In the genomic region with DNA sequence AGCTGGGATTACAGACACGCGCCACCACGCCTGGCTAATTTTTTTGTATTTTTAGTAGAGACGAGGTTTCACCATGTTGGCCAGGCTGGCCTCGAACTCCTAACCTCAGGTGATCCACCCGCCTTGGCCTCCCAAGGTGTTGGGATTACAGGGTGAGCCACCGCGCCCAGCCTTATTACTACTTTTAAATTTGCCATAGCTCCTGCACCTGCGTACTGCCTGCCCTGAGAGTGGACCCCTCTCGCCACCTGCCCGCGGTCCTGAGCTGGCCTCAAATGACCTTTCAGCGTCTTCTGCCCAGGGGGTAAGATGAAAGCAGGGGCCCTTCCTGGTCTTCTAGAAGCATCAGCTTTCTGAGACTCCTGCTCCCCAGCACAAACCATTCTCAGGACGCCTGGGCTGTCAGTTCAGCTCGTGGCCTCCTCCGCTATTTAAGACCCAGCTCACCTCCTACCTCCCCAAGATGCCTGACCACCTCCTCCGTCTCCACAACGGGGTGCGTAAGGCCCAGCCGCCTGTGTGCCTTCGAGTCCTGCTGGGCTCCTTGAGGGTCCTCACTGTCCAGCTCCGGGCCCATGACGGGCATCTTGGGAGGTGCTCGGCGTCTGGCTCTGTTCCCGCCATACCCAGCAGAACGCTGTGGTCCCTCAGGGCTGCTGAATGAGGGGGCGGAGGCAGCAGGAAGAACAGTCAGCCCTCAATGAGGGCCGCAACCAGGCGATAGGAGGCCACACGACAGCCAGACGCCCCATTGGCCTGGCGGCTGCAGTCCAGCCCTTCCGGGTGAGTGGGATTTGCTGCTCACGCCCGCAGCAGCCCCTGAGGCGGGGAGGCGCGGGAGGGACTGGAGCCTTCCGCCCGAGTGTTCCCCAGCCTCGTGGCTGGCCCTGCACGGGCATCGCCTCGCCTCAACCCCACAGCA, we compare ENCODE assay signal across 1 cellular context.
TF ChIP-seq lines count a peak whose summit lies in the region.

No MANE protein-coding gene starts in this region.

TF ChIP-seq in WTC11, 78 proteins besides CTCF, POLR2A, EP300 and RAD21 (continued from another document):
- TF ChIP-seq, protein P1, sequence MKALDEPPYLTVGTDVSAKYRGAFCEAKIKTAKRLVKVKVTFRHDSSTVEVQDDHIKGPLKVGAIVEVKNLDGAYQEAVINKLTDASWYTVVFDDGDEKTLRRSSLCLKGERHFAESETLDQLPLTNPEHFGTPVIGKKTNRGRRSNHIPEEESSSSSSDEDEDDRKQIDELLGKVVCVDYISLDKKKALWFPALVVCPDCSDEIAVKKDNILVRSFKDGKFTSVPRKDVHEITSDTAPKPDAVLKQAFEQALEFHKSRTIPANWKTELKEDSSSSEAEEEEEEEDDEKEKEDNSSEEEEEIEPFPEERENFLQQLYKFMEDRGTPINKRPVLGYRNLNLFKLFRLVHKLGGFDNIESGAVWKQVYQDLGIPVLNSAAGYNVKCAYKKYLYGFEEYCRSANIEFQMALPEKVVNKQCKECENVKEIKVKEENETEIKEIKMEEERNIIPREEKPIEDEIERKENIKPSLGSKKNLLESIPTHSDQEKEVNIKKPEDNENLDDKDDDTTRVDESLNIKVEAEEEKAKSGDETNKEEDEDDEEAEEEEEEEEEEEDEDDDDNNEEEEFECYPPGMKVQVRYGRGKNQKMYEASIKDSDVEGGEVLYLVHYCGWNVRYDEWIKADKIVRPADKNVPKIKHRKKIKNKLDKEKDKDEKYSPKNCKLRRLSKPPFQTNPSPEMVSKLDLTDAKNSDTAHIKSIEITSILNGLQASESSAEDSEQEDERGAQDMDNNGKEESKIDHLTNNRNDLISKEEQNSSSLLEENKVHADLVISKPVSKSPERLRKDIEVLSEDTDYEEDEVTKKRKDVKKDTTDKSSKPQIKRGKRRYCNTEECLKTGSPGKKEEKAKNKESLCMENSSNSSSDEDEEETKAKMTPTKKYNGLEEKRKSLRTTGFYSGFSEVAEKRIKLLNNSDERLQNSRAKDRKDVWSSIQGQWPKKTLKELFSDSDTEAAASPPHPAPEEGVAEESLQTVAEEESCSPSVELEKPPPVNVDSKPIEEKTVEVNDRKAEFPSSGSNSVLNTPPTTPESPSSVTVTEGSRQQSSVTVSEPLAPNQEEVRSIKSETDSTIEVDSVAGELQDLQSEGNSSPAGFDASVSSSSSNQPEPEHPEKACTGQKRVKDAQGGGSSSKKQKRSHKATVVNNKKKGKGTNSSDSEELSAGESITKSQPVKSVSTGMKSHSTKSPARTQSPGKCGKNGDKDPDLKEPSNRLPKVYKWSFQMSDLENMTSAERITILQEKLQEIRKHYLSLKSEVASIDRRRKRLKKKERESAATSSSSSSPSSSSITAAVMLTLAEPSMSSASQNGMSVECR (CRISPR knock-in tag; IDR thresholded peaks at IDR 0.05; ENCODE audit: borderline replicate concordance): peak; percentile 23; the same call in 1 of the 2 replicates
- TF ChIP-seq ZNF263 (CRISPR knock-in tag; IDR thresholded peaks at IDR 0.05; ENCODE audit: low read depth): no peak
- TF ChIP-seq, protein P2, sequence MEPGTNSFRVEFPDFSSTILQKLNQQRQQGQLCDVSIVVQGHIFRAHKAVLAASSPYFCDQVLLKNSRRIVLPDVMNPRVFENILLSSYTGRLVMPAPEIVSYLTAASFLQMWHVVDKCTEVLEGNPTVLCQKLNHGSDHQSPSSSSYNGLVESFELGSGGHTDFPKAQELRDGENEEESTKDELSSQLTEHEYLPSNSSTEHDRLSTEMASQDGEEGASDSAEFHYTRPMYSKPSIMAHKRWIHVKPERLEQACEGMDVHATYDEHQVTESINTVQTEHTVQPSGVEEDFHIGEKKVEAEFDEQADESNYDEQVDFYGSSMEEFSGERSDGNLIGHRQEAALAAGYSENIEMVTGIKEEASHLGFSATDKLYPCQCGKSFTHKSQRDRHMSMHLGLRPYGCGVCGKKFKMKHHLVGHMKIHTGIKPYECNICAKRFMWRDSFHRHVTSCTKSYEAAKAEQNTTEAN (CRISPR knock-in tag; IDR thresholded peaks at IDR 0.05): peak; percentile 36; the same call in 1 of the 2 replicates
- TF ChIP-seq HMGA2 (CRISPR knock-in tag; IDR thresholded peaks at IDR 0.05): no peak
- TF ChIP-seq ZNF232 (CRISPR knock-in tag; IDR thresholded peaks at IDR 0.05): no peak
- TF ChIP-seq SMAD3 (CRISPR knock-in tag; IDR thresholded peaks at IDR 0.05; ENCODE audit: borderline replicate concordance): no peak
- no peak for TF ChIP-seq TEAD1 (CRISPR knock-in tag; IDR thresholded peaks at IDR 0.05)
- TF ChIP-seq SP1 (CRISPR knock-in tag; conservative IDR thresholded peaks at IDR 0.05): peak; percentile 69
- peak; percentile 76; the same call in 1 of the 2 replicates for TF ChIP-seq TP53 (CRISPR knock-in tag; IDR thresholded peaks at IDR 0.05)
- TF ChIP-seq, protein P3, sequence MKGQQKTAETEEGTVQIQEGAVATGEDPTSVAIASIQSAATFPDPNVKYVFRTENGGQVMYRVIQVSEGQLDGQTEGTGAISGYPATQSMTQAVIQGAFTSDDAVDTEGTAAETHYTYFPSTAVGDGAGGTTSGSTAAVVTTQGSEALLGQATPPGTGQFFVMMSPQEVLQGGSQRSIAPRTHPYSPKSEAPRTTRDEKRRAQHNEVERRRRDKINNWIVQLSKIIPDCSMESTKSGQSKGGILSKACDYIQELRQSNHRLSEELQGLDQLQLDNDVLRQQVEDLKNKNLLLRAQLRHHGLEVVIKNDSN (CRISPR knock-in tag; IDR thresholded peaks at IDR 0.05): peak; percentile 16; the same call in 1 of the 2 replicates
- peak; percentile 78; the same call in 1 of the 2 replicates for TF ChIP-seq ZBTB21 (CRISPR knock-in tag; IDR thresholded peaks at IDR 0.05; ENCODE audit: borderline replicate concordance)
- 0 out of 2 replicates have a peak, but pooled peaks have one; percentile 26 for TF ChIP-seq NR3C1 (CRISPR knock-in tag; conservative IDR thresholded peaks at IDR 0.05; ENCODE audit: low read depth)
- TF ChIP-seq, protein P4, sequence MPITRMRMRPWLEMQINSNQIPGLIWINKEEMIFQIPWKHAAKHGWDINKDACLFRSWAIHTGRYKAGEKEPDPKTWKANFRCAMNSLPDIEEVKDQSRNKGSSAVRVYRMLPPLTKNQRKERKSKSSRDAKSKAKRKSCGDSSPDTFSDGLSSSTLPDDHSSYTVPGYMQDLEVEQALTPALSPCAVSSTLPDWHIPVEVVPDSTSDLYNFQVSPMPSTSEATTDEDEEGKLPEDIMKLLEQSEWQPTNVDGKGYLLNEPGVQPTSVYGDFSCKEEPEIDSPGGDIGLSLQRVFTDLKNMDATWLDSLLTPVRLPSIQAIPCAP (CRISPR knock-in tag; IDR thresholded peaks at IDR 0.05): no peak
- no peak for TF ChIP-seq CBFB (CRISPR knock-in tag; IDR thresholded peaks at IDR 0.05; ENCODE audit: low read depth)
- TF ChIP-seq RORB (CRISPR knock-in tag; IDR thresholded peaks at IDR 0.05): no peak
- no peak for TF ChIP-seq GABPB1 (CRISPR knock-in tag; IDR thresholded peaks at IDR 0.05)
- peak; percentile 76 for TF ChIP-seq NFYB (CRISPR knock-in tag; conservative IDR thresholded peaks at IDR 0.05; ENCODE audit: low read depth)
- peak; percentile 46; the same call in 1 of the 2 replicates for TF ChIP-seq FOXP1 (CRISPR knock-in tag; IDR thresholded peaks at IDR 0.05; ENCODE audit: borderline replicate concordance)
- TF ChIP-seq ZNF671 (CRISPR knock-in tag; IDR thresholded peaks at IDR 0.05): no peak
- TF ChIP-seq FOXK1 (CRISPR knock-in tag; IDR thresholded peaks at IDR 0.05): peak; percentile 53; the same call in 1 of the 2 replicates
- TF ChIP-seq, protein P5, sequence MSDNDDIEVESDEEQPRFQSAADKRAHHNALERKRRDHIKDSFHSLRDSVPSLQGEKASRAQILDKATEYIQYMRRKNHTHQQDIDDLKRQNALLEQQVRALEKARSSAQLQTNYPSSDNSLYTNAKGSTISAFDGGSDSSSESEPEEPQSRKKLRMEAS (CRISPR knock-in tag; IDR thresholded peaks at IDR 0.05): peak; percentile 87
- TF ChIP-seq ZNF416 (CRISPR knock-in tag; IDR thresholded peaks at IDR 0.05): no peak
- peak; percentile 56; the same call in 1 of the 2 replicates for TF ChIP-seq ZNF138 (CRISPR knock-in tag; conservative IDR thresholded peaks at IDR 0.05)
- TF ChIP-seq, protein P6, sequence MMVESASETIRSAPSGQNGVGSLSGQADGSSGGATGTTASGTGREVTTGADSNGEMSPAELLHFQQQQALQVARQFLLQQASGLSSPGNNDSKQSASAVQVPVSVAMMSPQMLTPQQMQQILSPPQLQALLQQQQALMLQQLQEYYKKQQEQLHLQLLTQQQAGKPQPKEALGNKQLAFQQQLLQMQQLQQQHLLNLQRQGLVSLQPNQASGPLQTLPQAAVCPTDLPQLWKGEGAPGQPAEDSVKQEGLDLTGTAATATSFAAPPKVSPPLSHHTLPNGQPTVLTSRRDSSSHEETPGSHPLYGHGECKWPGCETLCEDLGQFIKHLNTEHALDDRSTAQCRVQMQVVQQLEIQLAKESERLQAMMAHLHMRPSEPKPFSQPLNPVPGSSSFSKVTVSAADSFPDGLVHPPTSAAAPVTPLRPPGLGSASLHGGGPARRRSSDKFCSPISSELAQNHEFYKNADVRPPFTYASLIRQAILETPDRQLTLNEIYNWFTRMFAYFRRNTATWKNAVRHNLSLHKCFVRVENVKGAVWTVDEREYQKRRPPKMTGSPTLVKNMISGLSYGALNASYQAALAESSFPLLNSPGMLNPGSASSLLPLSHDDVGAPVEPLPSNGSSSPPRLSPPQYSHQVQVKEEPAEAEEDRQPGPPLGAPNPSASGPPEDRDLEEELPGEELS (CRISPR knock-in tag; IDR thresholded peaks at IDR 0.05): peak; percentile 63; the same call in 1 of the 2 replicates
- TF ChIP-seq, protein P7, sequence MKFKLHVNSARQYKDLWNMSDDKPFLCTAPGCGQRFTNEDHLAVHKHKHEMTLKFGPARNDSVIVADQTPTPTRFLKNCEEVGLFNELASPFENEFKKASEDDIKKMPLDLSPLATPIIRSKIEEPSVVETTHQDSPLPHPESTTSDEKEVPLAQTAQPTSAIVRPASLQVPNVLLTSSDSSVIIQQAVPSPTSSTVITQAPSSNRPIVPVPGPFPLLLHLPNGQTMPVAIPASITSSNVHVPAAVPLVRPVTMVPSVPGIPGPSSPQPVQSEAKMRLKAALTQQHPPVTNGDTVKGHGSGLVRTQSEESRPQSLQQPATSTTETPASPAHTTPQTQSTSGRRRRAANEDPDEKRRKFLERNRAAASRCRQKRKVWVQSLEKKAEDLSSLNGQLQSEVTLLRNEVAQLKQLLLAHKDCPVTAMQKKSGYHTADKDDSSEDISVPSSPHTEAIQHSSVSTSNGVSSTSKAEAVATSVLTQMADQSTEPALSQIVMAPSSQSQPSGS (CRISPR knock-in tag; IDR thresholded peaks at IDR 0.05; ENCODE audit: borderline replicate concordance, low read depth): no peak
- TF ChIP-seq OVOL2 (CRISPR knock-in tag; IDR thresholded peaks at IDR 0.05; ENCODE audit: borderline replicate concordance): no peak
